Comparison of ENCODE assay signal across 31 cellular contexts in the genomic region with DNA sequence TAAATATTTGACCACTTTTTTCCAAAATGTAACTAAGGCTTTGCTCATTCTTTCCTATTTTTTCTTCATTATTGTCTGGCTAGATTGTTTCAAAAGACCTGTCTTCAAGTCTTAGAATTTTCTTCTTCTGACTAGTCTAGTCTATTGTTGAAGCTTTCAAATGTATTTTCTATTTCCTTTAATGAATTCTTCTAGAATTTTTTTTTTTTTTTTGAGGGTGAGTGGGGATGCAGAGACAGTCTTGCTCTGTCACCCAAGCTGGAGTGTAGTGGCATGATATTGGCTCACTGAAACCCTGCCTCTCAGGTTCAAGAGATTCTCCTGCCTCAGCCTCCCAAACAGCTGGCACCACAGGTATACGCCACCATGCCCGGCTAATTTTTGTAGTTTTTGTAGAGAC.
DNase-seq lines count a peak whose midpoint lies in the region; ATAC-seq, FAIRE-seq and TF ChIP-seq lines count a peak whose summit lies in the region.
"Had no signal": no experiment of that assay in that cellular context is flagged by ENCODE, and none has a peak within 500 bp of the region (broad histone marks: within the 10 kb centered on the region; RNA-seq: fewer than 3 reads in every experiment).

No MANE protein-coding gene starts in this region.

- TF ChIP-seq CTCF in HepG2 (CRISPR knock-in tag; IDR thresholded peaks at IDR 0.05) = no peak
- no peak for TF ChIP-seq CTCF in right lobe of liver (IDR thresholded peaks at IDR 0.05)
- no peak for TF ChIP-seq CTCF in K562 (IDR thresholded peaks at IDR 0.05 in 2 of 3, conservative IDR thresholded peaks at IDR 0.05 in 1 of 3; ENCODE audit: insufficient read depth in 2 of 3, low read depth in 1 of 3, low read length in 3 of 3)

- WGBS in HepG2 (ENCODE audit: low lambda C conversion rate) = no CpG with 5 or more reads among the region's 2 CpGs
- WGBS in right lobe of liver (ENCODE audit: insufficient coverage, low coverage, low lambda C conversion rate, missing lambda C conversion rate) = no CpG with 5 or more reads among the region's 2 CpGs
- 0% methylated on average over 2 of the region's 2 CpGs for WGBS in K562 (ENCODE audit: insufficient coverage, low coverage, missing lambda C conversion rate)

- H3K79me2 ChIP-seq in HepG2 (ENCODE audit: insufficient read depth, low read length) (no peaks in the 10 kb centered on the region), K562 (ENCODE audit: control insufficient read depth, insufficient read depth, low read length) (no peaks in the 10 kb centered on the region)

- H3K4me2 ChIP-seq in HepG2 (ENCODE audit: low read depth, low read length) (no peak overlapping the region), K562 (ENCODE audit: insufficient read depth, low read length) (no peak overlapping the region)
- H3K4me2 ChIP-seq: A549; BLaER1; BLaER1 treated with 17β-estradiol and CSF1 and Interleukin-3, amounts not matched to agents 10 nM and 100 nM had no signal

- peaks cover 0 to 2% of the 10 kb centered on the region in 2 experiments; a peak in 1 of 5 replicates for H3K27me3 ChIP-seq in HepG2 (ENCODE audit: control insufficient read depth in 1 of 2, insufficient read depth in 2 of 2, low read length in 2 of 2)
- H3K27me3 ChIP-seq in right lobe of liver = no peaks in the 10 kb centered on the region
- H3K27me3 ChIP-seq in K562 (ENCODE audit: control insufficient read depth in 2 of 2, insufficient read depth in 2 of 2, low read length in 2 of 2) = no peaks in the 10 kb centered on the region
- H3K27me3 ChIP-seq: BE2C; BLaER1; BLaER1 treated with 17β-estradiol and CSF1 and Interleukin-3, amounts not matched to agents 10 nM and 100 nM had no signal

- H3K9me1 ChIP-seq in K562 (ENCODE audit: control insufficient read depth, insufficient read depth, low read length) = no peaks in the 10 kb centered on the region

- no TSS peak for BruUV-seq in HepG2 (replicated peaks; lab: Mats Ljungman, UMichigan)
- BruUV-seq in K562 (replicated peaks; lab: Mats Ljungman, UMichigan) = no TSS peak

- no peak for DNase-seq in HepG2 (ENCODE audit: low spot score)
- no peak for DNase-seq in right lobe of liver
- no peak for DNase-seq in K562 (ENCODE audit: extremely low read depth in 1 of 4, low spot score in 3 of 4)
- no peak for DNase-seq in GM19239 (ENCODE audit: insufficient read length, low spot score)
- DNase-seq: 8988T; ACHN; AML-193; BE2C; C1 segment of cervical spinal cord; Caco-2; Calu3; CD4-positive, alpha-beta memory T cell; CD4-positive, alpha-beta T cell; CD4-positive, CD25-positive, alpha-beta regulatory T cell; CD8-positive, alpha-beta memory T cell; CD8-positive, alpha-beta T cell; COR-L47; DMS 273 treated with DMSO at 0.1 percent for 48 hours; DMS153; DMS53; DMS79; DMS79 treated with DMSO at 0.1 percent for 48 hours; DND-41; EL had no signal

- H3K4me1 ChIP-seq in HepG2 (ENCODE audit: insufficient read depth, low read length) = no peaks in the 10 kb centered on the region
- no peaks in the 10 kb centered on the region for H3K4me1 ChIP-seq in right lobe of liver
- no peaks in the 10 kb centered on the region for H3K4me1 ChIP-seq in K562 (replicated peaks in 1 of 2; ENCODE audit: control insufficient read depth in 2 of 2, insufficient read depth in 2 of 2, low read length in 2 of 2)
- H3K4me1 ChIP-seq: A549, BE2C, BLaER1, Caco-2 had no signal

- H3K4me3 ChIP-seq in HepG2 (replicated peaks in 1 of 3; ENCODE audit: insufficient read depth in 1 of 3, low read depth in 2 of 3, low read length in 3 of 3) (no peak overlapping the region), right lobe of liver (no peak overlapping the region), K562 (no peak overlapping the region)
- H3K4me3 ChIP-seq: A549; BLaER1; BLaER1 treated with 17β-estradiol and CSF1 and Interleukin-3, amounts not matched to agents 10 nM and 100 nM had no signal

- H3K9ac ChIP-seq in HepG2 (ENCODE audit: insufficient read depth, low read depth, low read length) (no peak overlapping the region), K562 (ENCODE audit: insufficient read depth in 1 of 2, low read depth in 2 of 2, low read length in 2 of 2) (no peak overlapping the region)
- H3K9ac ChIP-seq: BLaER1; BLaER1 treated with 17β-estradiol and CSF1 and Interleukin-3, amounts not matched to agents 10 nM and 100 nM had no signal

- TF ChIP-seq POLR2A in HepG2 (IDR thresholded peaks at IDR 0.05; ENCODE audit: insufficient read depth in 1 of 2, low read depth in 2 of 2, low read length in 2 of 2) = no peak
- TF ChIP-seq POLR2A in right lobe of liver (IDR thresholded peaks at IDR 0.05) = no peak
- no peak for TF ChIP-seq POLR2A in K562 (conservative IDR thresholded peaks at IDR 0.05)

- no peak for FAIRE-seq in HepG2 (lab: Jason Lieb, UNC)
- FAIRE-seq in K562 (lab: Jason Lieb, UNC) = no peak
- no peak for FAIRE-seq in GM19239 (lab: Jason Lieb, UNC)
- FAIRE-seq: A204.1, A549, D721Med had no signal

- CTCF ChIA-PET in HepG2 (lab: Yijun Ruan, JAX; ENCODE audit: low intra/inter-chr PET ratio, low total read pairs) (no interaction called here), K562 (lab: Yijun Ruan, JAX; ENCODE audit: low intra/inter-chr PET ratio) (no interaction called here)

- no peak for TF ChIP-seq EP300 in HepG2 (IDR thresholded peaks at IDR 0.05; ENCODE audit: low read depth in 2 of 2, low read length in 2 of 2)
- TF ChIP-seq EP300 in HepG2 (CRISPR knock-in tag; IDR thresholded peaks at IDR 0.05; ENCODE audit: borderline replicate concordance) = no peak
- no peak for TF ChIP-seq EP300 in K562 (IDR thresholded peaks at IDR 0.05; ENCODE audit: low read length)

- H2AFZ ChIP-seq in HepG2 (ENCODE audit: low read length) = no peak overlapping the region
- H2AFZ ChIP-seq in K562 (ENCODE audit: low read depth, low read length) = no peak overlapping the region

- in situ Hi-C loops in HepG2 (cut with HindIII; ENCODE audit: extremely low pct_ligation_motif_present, low pct_unique_long_range_greater_than_20kb) (no loop called here), K562 (cut with MboI) (no loop called here)

- ATAC-seq in HepG2 = no peak
- ATAC-seq in right lobe of liver = no peak
- no peak for ATAC-seq in K562
- ATAC-seq: A549; CD8-positive, alpha-beta T cell had no signal

- H3K27ac ChIP-seq in HepG2 (ENCODE audit: extremely low read length, insufficient read depth, low read length) (no peak overlapping the region), right lobe of liver (no peak overlapping the region), K562 (ENCODE audit: extremely low read depth, low read depth, low read length) (no peak overlapping the region)
- H3K27ac ChIP-seq: 22Rv1; A549; BLaER1; BLaER1 treated with 17β-estradiol and CSF1 and Interleukin-3, amounts not matched to agents 10 nM and 100 nM; C4-2B had no signal

- intact Hi-C loops in HepG2 (cut with micrococcal nuclease; ENCODE audit: unreplicated experiment) = no loop called here
- intact Hi-C loops in right lobe of liver (cut with DNase I) = no loop called here
- intact Hi-C loops in K562 (cut with micrococcal nuclease) = no loop called here

- H3K9me3 ChIP-seq in HepG2 (ENCODE audit: low read length) = 0 out of 2 replicates have a peak, but pooled peaks cover 4% of the 10 kb centered on the region
- H3K9me3 ChIP-seq in right lobe of liver = no peaks in the 10 kb centered on the region
- H3K9me3 ChIP-seq in K562 (replicated peaks; ENCODE audit: control insufficient read depth, insufficient read depth, low read depth, low read length) = no peaks in the 10 kb centered on the region
- H3K9me3 ChIP-seq: A549 had no signal

- POLR2A ChIA-PET in HepG2 (lab: Yijun Ruan, JAX) (no interaction called here), K562 (lab: Yijun Ruan, JAX) (no interaction called here)

- TF ChIP-seq RAD21 in HepG2 (CRISPR knock-in tag; IDR thresholded peaks at IDR 0.05) = no peak
- TF ChIP-seq RAD21 in K562 (CRISPR knock-in tag; conservative IDR thresholded peaks at IDR 0.05 in 1 of 2, IDR thresholded peaks at IDR 0.05 in 1 of 2) = no peak

- H4K20me1 ChIP-seq in HepG2 (ENCODE audit: insufficient read depth, low read length) (no peaks in the 10 kb centered on the region), K562 (replicated peaks; ENCODE audit: control insufficient read depth, insufficient read depth, low read length) (no peaks in the 10 kb centered on the region)
- H4K20me1 ChIP-seq: BLaER1; BLaER1 treated with 17β-estradiol and CSF1 and Interleukin-3, amounts not matched to agents 10 nM and 100 nM had no signal

- H3K36me3 ChIP-seq in HepG2 (replicated peaks in 1 of 2; ENCODE audit: control insufficient read depth in 1 of 2, insufficient read depth in 2 of 2, low read length in 2 of 2) (no peaks in the 10 kb centered on the region), right lobe of liver (no peaks in the 10 kb centered on the region), K562 (ENCODE audit: control insufficient read depth, insufficient read depth, low read length) (no peaks in the 10 kb centered on the region)
- H3K36me3 ChIP-seq: BE2C; BLaER1; BLaER1 treated with 17β-estradiol and CSF1 and Interleukin-3, amounts not matched to agents 10 nM and 100 nM had no signal

TF ChIP-seq in HepG2, 621 proteins besides CTCF, POLR2A, EP300 and RAD21:
- peak; percentile 94 for TF ChIP-seq ZNF160 (CRISPR knock-in tag; IDR thresholded peaks at IDR 0.05)
- no peak for TF ChIP-seq SPEN (CRISPR knock-in tag; IDR thresholded peaks at IDR 0.05; ENCODE audit: low read depth)

TF ChIP-seq in K562, 482 proteins besides CTCF, POLR2A, EP300 and RAD21:
- TF ChIP-seq TRIM28 (IDR thresholded peaks at IDR 0.05) = 0 out of 2 replicates have a peak, but pooled peaks have one; percentile 51
- TF ChIP-seq ZFPM2 (CRISPR knock-in tag; IDR thresholded peaks at IDR 0.05) = no peak
